11 cellular contexts compared by ENCODE assay signal in the genomic region with DNA sequence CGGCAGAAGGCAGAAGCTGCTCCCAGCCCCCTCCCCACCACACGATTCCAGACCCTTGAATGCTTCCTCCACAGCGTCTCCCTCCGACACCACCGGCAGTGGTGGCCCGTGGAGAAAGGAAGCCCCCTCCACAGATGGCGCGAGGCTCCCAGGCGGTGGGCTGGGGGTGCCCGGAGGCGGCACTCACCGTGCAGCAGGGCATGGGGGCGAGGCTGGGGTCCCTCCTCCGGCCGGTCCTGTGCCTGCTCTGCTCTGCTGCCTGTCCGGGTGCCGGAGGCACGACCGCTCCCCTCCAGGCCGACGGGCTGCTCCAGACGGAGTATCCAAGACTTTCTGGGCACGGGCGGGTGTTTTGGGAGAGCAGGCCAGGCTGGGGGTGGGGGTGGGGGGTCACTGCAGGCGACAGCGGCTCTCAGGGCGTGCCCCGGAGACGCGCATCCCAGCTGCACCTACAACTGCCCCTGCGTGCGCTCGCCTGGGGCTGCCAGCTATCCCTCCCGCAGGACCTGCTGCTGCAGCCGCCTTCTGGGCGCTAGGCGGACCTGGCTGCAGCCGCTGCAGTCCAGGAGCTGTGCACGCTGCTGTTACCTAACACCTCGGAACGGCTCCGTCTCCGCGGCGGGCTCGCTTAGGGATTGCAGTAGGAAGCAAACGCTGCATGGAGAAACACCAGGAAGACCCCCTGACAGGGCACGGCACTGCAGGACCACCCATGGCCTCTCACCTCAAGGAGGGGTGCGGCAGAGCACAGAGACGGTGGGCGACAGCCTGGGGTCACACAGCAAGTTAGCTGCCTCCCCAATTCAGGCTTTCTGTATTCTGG. TPM values are rescaled to one million over a fixed set of nuclear protein-coding genes. Genes with fewer than 3 reads are reported as not detected.
DNase-seq lines count a peak whose midpoint lies in the region; ATAC-seq and TF ChIP-seq lines count a peak whose summit lies in the region.
"Had no signal": no experiment of that assay in that cellular context is flagged by ENCODE, and none has a peak within 500 bp of the region (broad histone marks: within the 10 kb centered on the region; RNA-seq: fewer than 3 reads in every experiment).

No MANE protein-coding gene starts in this region.

- no peaks in the 10 kb centered on the region for H3K36me3 ChIP-seq in mammary epithelial cell (ENCODE audit: insufficient read depth, low read length)
- no peaks in the 10 kb centered on the region for H3K36me3 ChIP-seq in lower lobe of right lung
- no peaks in the 10 kb centered on the region for H3K36me3 ChIP-seq in Karpas-422 (ENCODE audit: insufficient read depth, low read length)

- peak; percentile 11 to 19 for ATAC-seq in lower lobe of right lung
- ATAC-seq in GM21717 (IDR thresholded peaks at IDR 0.05; ENCODE audit: unreplicated experiment), result no peak

- no peaks in the 10 kb centered on the region for H3K79me2 ChIP-seq in mammary epithelial cell (ENCODE audit: insufficient read depth, low read length)
- no peaks in the 10 kb centered on the region for H3K79me2 ChIP-seq in Karpas-422 (ENCODE audit: low read length)

- no peak overlapping the region for H3K4me2 ChIP-seq in mammary epithelial cell (ENCODE audit: insufficient read depth, low read depth, low read length)
- no peak overlapping the region for H3K4me2 ChIP-seq in Karpas-422 (ENCODE audit: low read depth, low read length, poor library complexity, severe bottlenecking)

- H3K4me3 Mint-ChIP-seq in Calu3 (ENCODE audit: low read depth, unreplicated experiment), result no peak overlapping the region
- H3K4me3 Mint-ChIP-seq: central memory CD8-positive, alpha-beta T cell; IgD-negative memory B cell had no signal

- H3K4me3 ChIP-seq in mammary epithelial cell (replicated peaks in 1 of 3; ENCODE audit: insufficient read depth in 1 of 3, low read depth in 2 of 3, low read length in 3 of 3), result no peak overlapping the region
- H3K4me3 ChIP-seq in lower lobe of right lung, result no peak overlapping the region
- H3K4me3 ChIP-seq in Karpas-422 (ENCODE audit: low read length), result no peak overlapping the region

- no peaks in the 10 kb centered on the region for H3K9me3 Mint-ChIP-seq in Calu3 (ENCODE audit: low read depth, unreplicated experiment)
- H3K9me3 Mint-ChIP-seq: central memory CD8-positive, alpha-beta T cell; IgD-negative memory B cell had no signal

- no peaks in the 10 kb centered on the region for H3K4me1 Mint-ChIP-seq in Calu3 (ENCODE audit: low read depth, unreplicated experiment)
- H3K4me1 Mint-ChIP-seq: central memory CD8-positive, alpha-beta T cell; IgD-negative memory B cell had no signal

- no peak for TF ChIP-seq RAD21 in Ishikawa (IDR thresholded peaks at IDR 0.05; ENCODE audit: low read depth)

- H3K27me3 Mint-ChIP-seq in Calu3 (ENCODE audit: unreplicated experiment), result peaks cover 53% of the 10 kb centered on the region

- H2AFZ ChIP-seq in mammary epithelial cell (ENCODE audit: low read depth, low read length) (no peak overlapping the region), Karpas-422 (ENCODE audit: low read length) (no peak overlapping the region)

- TF ChIP-seq CTCF in Calu3 (IDR thresholded peaks at IDR 0.05; ENCODE audit: unreplicated experiment) (no peak), mammary epithelial cell (conservative IDR thresholded peaks at IDR 0.05 in 1 of 2, IDR thresholded peaks at IDR 0.05 in 1 of 2; ENCODE audit: extremely low read depth in 1 of 2, insufficient read depth in 1 of 2, low read depth in 1 of 2, low read length in 2 of 2) (no peak), lower lobe of right lung (IDR thresholded peaks at IDR 0.05) (no peak)

- H3K9me3 ChIP-seq in mammary epithelial cell (replicated peaks; ENCODE audit: insufficient read depth, low read length) (no peaks in the 10 kb centered on the region), lower lobe of right lung (no peaks in the 10 kb centered on the region), Karpas-422 (ENCODE audit: low read length) (no peaks in the 10 kb centered on the region)

- H3K9me2 ChIP-seq in Karpas-422 (replicated peaks; ENCODE audit: insufficient read depth, low read length), result no peaks in the 10 kb centered on the region

- CTCF ChIA-PET in Calu3 (lab: Charles Lee), result interaction anchor here (0.8 to 1.2 kb wide), 3 partner anchors 8 to 73 kb away, joined by 3 read pairs; no protein-coding TSS in a partner anchor
- CTCF ChIA-PET in mammary epithelial cell (lab: Charles Lee; ENCODE audit: low non-redundant PET), result no interaction called here

- no peak overlapping the region for H3K27ac Mint-ChIP-seq in Calu3 (ENCODE audit: unreplicated experiment)
- H3K27ac Mint-ChIP-seq: IgD-negative memory B cell had no signal

- in situ Hi-C loops in mammary epithelial cell (cut with MboI; ENCODE audit: low sequenced_read_pairs in 2 of 2), result no loop called here

- dilution Hi-C loops in mammary epithelial cell (cut with HindIII; ENCODE audit: low sequenced_read_pairs), result no loop called here

- no peaks in the 10 kb centered on the region for H3K36me3 Mint-ChIP-seq in Calu3 (ENCODE audit: insufficient read depth, unreplicated experiment)
- H3K36me3 Mint-ChIP-seq: IgD-negative memory B cell had no signal

- TF ChIP-seq EP300 in Ishikawa (IDR thresholded peaks at IDR 0.05; ENCODE audit: borderline replicate concordance), result no peak

- peaks cover 26% of the 10 kb centered on the region for H3K27me3 ChIP-seq in mammary epithelial cell (ENCODE audit: insufficient read depth, low read length)
- H3K27me3 ChIP-seq in lower lobe of right lung (ENCODE audit: low read depth), result peaks cover 44% of the 10 kb centered on the region
- H3K27me3 ChIP-seq in Karpas-422 (ENCODE audit: low read length), result no peaks in the 10 kb centered on the region

- WGBS in mammary epithelial cell (ENCODE audit: low coverage, missing lambda C conversion rate), result 3% methylated on average over 8 of the region's 51 CpGs

- no peak overlapping the region for H3K27ac ChIP-seq in mammary epithelial cell (ENCODE audit: insufficient read depth, low read depth, low read length)
- H3K27ac ChIP-seq in lower lobe of right lung, result no peak overlapping the region
- no peak overlapping the region for H3K27ac ChIP-seq in Karpas-422 (ENCODE audit: low read length)

- H4K20me1 ChIP-seq in mammary epithelial cell (ENCODE audit: insufficient read depth, low read length), result no peaks in the 10 kb centered on the region
- no peaks in the 10 kb centered on the region for H4K20me1 ChIP-seq in Karpas-422 (ENCODE audit: insufficient read depth, low read depth, low read length)

- BruUV-seq in Calu3 (replicated peaks; lab: Mats Ljungman, UMichigan), result no TSS peak
- BruUV-seq in mammary epithelial cell (replicated peaks; lab: Mats Ljungman, UMichigan), result no TSS peak

- H3K4me1 ChIP-seq in mammary epithelial cell (ENCODE audit: insufficient read depth, low read length) (no peaks in the 10 kb centered on the region), lower lobe of right lung (peaks cover 10% of the 10 kb centered on the region), Karpas-422 (ENCODE audit: low read length) (no peaks in the 10 kb centered on the region)

- no peak overlapping the region for H3K9ac ChIP-seq in mammary epithelial cell (ENCODE audit: insufficient read depth, low read length)
- no peak overlapping the region for H3K9ac ChIP-seq in Karpas-422 (ENCODE audit: low read length)

- peak; percentile 24 for DNase-seq in Calu3
- DNase-seq in mammary epithelial cell, result peak; percentile 4
- DNase-seq in lower lobe of right lung, result peak; percentile 46
- no peak for DNase-seq in activated effector memory CD4-positive, alpha-beta T cell treated with anti-CD3 and anti-CD28 coated beads, Interleukin-2, amount 50 U/mL, for 16 hours
- no peak for DNase-seq in pons (ENCODE audit: low spot score)
- DNase-seq in Karpas-422, result no peak
- DNase-seq: occipital lobe had no signal

- intact Hi-C loops in Calu3 (cut with micrococcal nuclease; ENCODE audit: unreplicated experiment) (no loop called here), mammary epithelial cell (cut with micrococcal nuclease) (no loop called here), lower lobe of right lung (cut with DNase I) (no loop called here)

TF ChIP-seq in Ishikawa, 13 proteins besides CTCF, POLR2A, EP300 and RAD21:
- TF ChIP-seq NFIC (IDR thresholded peaks at IDR 0.05) (no peak), CREB1 (IDR thresholded peaks at IDR 0.05; ENCODE audit: low read depth) (no peak)
- TF ChIP-seq, protein P1, sequence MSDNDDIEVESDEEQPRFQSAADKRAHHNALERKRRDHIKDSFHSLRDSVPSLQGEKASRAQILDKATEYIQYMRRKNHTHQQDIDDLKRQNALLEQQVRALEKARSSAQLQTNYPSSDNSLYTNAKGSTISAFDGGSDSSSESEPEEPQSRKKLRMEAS (IDR thresholded peaks at IDR 0.05), result peak; percentile 30; the same call in 1 of the 2 replicates

RNA-seq across cellular contexts. Expression of a gene that starts 15.2 kb away (rescaled TPM):
- total RNA-seq in Calu3 (2022) (not detected in 2 replicates), mammary epithelial cell (not detected), lower lobe of right lung (not detected)
- not detected for polyA plus RNA-seq in mammary epithelial cell
- not detected for polyA minus RNA-seq in mammary epithelial cell
- total RNA-seq in Karpas-422 (2014; rRNA removed; shearing (Covaris generic); ENCODE audit: low replicate concordance), result not detected in 2 replicates
- total RNA-seq: occipital lobe had no signal
- polyA plus RNA-seq: IgD-negative memory B cell had no signal

RNA-seq across cellular contexts. Expression of a gene that starts 28.8 kb away (rescaled TPM):
- total RNA-seq in Calu3 (2022) (not detected in 2 replicates), mammary epithelial cell (under 1 TPM in 1 of 2 donors, not detected in 1; 0.83 TPM), lower lobe of right lung (not detected)
- polyA plus RNA-seq in mammary epithelial cell, result not detected
- polyA minus RNA-seq in mammary epithelial cell, result not detected
- not detected in 2 replicates for total RNA-seq in Karpas-422 (2014; rRNA removed; shearing (Covaris generic); ENCODE audit: low replicate concordance)
- total RNA-seq: occipital lobe had no signal
- polyA plus RNA-seq: IgD-negative memory B cell had no signal

RNA-seq across cellular contexts. Expression of a gene that starts 38.3 kb away (rescaled TPM):
- total RNA-seq in Calu3 (2022) (6.1 and 7.1 TPM in 2 replicates), mammary epithelial cell (10 to 100 TPM; 24.8 to 35.7 TPM), lower lobe of right lung (46.2 TPM)
- polyA plus RNA-seq in mammary epithelial cell, result 16.2 TPM
- 11.9 TPM for polyA minus RNA-seq in mammary epithelial cell
- total RNA-seq in Karpas-422 (2014; rRNA removed; shearing (Covaris generic); ENCODE audit: low replicate concordance), result not detected in 2 replicates

Comparison
In these comparisons a context has a peak if more than half of its experiments do, and no peak if none do; other contexts are left out.
1. DNase-seq: peak in Calu3 (single experiment), mammary epithelial cell (single experiment) and lower lobe of right lung (single experiment); none in activated effector memory CD4-positive, alpha-beta T cell treated with anti-CD3 and anti-CD28 coated beads, Interleukin-2, amount 50 U/mL, for 16 hours (single experiment), pons (single experiment) and Karpas-422 (single experiment).